8 cellular contexts compared by ENCODE assay signal in the genomic region with DNA sequence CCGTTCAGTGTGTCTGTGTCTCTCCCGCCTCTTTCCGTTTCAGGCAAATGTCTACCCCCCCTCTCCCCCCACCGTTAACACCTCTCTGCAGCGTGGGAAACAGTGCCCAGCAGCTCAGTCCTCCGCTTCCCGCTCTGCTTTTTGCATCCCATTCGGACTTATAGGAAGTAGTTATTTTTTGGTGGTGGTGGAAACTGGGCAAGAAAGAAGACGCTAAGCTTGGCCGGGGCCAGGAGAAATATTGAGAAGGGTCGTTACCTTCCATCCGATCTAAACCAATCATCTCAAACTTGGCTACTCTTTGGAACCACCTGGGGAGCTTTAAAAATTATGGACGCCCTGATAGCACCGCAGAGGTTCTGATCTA. TPM values are rescaled to one million over a fixed set of nuclear protein-coding genes. Genes with fewer than 3 reads are reported as not detected.
DNase-seq lines count a peak whose midpoint lies in the region; ATAC-seq, FAIRE-seq and TF ChIP-seq lines count a peak whose summit lies in the region.

No MANE protein-coding gene starts in this region.

- intact Hi-C loops in psoas muscle (cut with DNase I) (loop anchor here (1.0 to 5.0 kb wide), 2 partner anchors 26 to 33 kb away; no protein-coding TSS in a partner anchor), testis (cut with DNase I; ENCODE audit: low total_unique reads) (loop anchor here (2.0 kb wide), 1 partner anchor 25 kb away; no protein-coding TSS in a partner anchor)

- no peak for TF ChIP-seq POLR2A in testis (IDR thresholded peaks at IDR 0.05)

- no peak for DNase-seq in GM19239 (ENCODE audit: insufficient read length, low spot score)
- peak; percentile 52 for DNase-seq in NCI-H748 treated with DMSO at 0.1 percent for 48 hours (lab: John Stamatoyannopoulos, UW)
- DNase-seq in epithelial cell of proximal tubule (ENCODE audit: low read depth) = no peak
- DNase-seq in psoas muscle = no peak
- no peak for DNase-seq in germinal center (ENCODE audit: low spot score)
- no peak for DNase-seq in ACHN
- no peak for DNase-seq in testis
- DNase-seq in stimulated activated CD4-positive, alpha-beta T cell treated with anti-CD3 and anti-CD28 coated beads, Interleukin-4, amount 100 ng/mL, for 1 hour = no peak

- FAIRE-seq in GM19239 (lab: Jason Lieb, UNC) = peak; percentile 52

- in situ Hi-C loops in ACHN (cut with HindIII; ENCODE audit: low pct_ligation_motif_present, low pct_unique_long_range_greater_than_20kb, low sequenced_read_pairs) = no loop called here

- no peaks in the 10 kb centered on the region for H3K27me3 ChIP-seq in psoas muscle (ENCODE audit: insufficient read depth in 3 of 3, low read length in 2 of 3)
- no peaks in the 10 kb centered on the region for H3K27me3 ChIP-seq in testis

- WGBS in psoas muscle, 3 donors = 1 to 2% (median 2%) methylated on average over 14 of the region's 14 CpGs
- WGBS in testis, 2 donors = 12 to 15% methylated on average over 14 of the region's 14 CpGs

- H3K27ac ChIP-seq in psoas muscle = no peak overlapping the region
- no peak overlapping the region for H3K27ac ChIP-seq in testis

- no peaks in the 10 kb centered on the region for H3K36me3 ChIP-seq in psoas muscle (ENCODE audit: insufficient read depth in 1 of 2, low read depth in 1 of 2)
- no peaks in the 10 kb centered on the region for H3K36me3 ChIP-seq in testis (ENCODE audit: low read depth, missing control alignments)

- ATAC-seq in psoas muscle = peak in 3 of 4 donors; percentile 13 to 22 (median 22)

- H3K4me1 ChIP-seq in psoas muscle (peaks cover 14% of the 10 kb centered on the region), testis (peaks cover 7% of the 10 kb centered on the region)

- H3K9me3 ChIP-seq in psoas muscle (no peaks in the 10 kb centered on the region), testis (no peaks in the 10 kb centered on the region)

- H3K4me3 ChIP-seq in epithelial cell of proximal tubule (ENCODE audit: low read depth, low read length) = peak overlapping the region; percentile 32
- peak overlapping the region; percentile 74 for H3K4me3 ChIP-seq in psoas muscle
- peak overlapping the region in 1 of 2 donors; percentile 11 for H3K4me3 ChIP-seq in testis

- TF ChIP-seq CTCF in epithelial cell of proximal tubule (conservative IDR thresholded peaks at IDR 0.05; ENCODE audit: low read depth, low read length) (no peak), psoas muscle (IDR thresholded peaks at IDR 0.05) (no peak), testis (IDR thresholded peaks at IDR 0.05) (no peak)

RNA-seq across cellular contexts. Expression of gene HLF, which starts 0.5 kb away (rescaled TPM):
- total RNA-seq in epithelial cell of proximal tubule = 0.22 and 0.75 TPM in 2 replicates
- total RNA-seq in psoas muscle = 1 to 10 TPM; 3.7 to 5.0 (median 4.4) TPM
- polyA plus RNA-seq in psoas muscle = 1 to 10 TPM in 2 of 3 donors, under 1 TPM in 1; 0.59 to 3.0 (median 1.6) TPM
- 10 to 100 TPM; 14.5 to 23.4 TPM for total RNA-seq in testis
- polyA plus RNA-seq in testis (ENCODE audit: insufficient read depth, low read depth, low replicate concordance) = 7.0 TPM
